Comparison of ENCODE assay signal across 25 cellular contexts in genomic region chr6:4264076-4264475, GRCh38.
"Had no signal": no experiment of that assay in that cellular context is flagged by ENCODE, and none has a peak within 500 bp of the region (broad histone marks: within the 10 kb centered on the region; RNA-seq: fewer than 3 reads in every experiment).

No MANE protein-coding gene starts in this region.

- H3K9me3 ChIP-seq: colonic mucosa, esophagus squamous epithelium, gastrocnemius medialis, heart left ventricle, lower lobe of right lung, mucosa of descending colon, neutrophil, right lobe of liver, suprapubic skin, vagina had no signal

- DNase-seq: colonic mucosa; dermis blood vessel endothelial cell; effector memory CD4-positive, alpha-beta T cell; erythroblast; esophagus squamous epithelium; gastrocnemius medialis; heart left ventricle; immature natural killer cell; left ventricle myocardium superior; lower lobe of right lung; mucosa of descending colon; naive B cell; right lobe of liver; small intestine; stimulated activated CD4-positive, alpha-beta T cell treated with anti-CD3 and anti-CD28 coated beads, Interleukin-15, amount 100 ng/mL, for 24 hours; stimulated activated CD4-positive, alpha-beta T cell treated with anti-CD3 and anti-CD28 coated beads, Interleukin-4, amount 100 ng/mL, for 1 hour; stimulated activated CD8-positive, alpha-beta memory T cell treated with anti-CD3 and anti-CD28 coated beads, Interleukin-4, amount 100 ng/mL, for 48 hours; stimulated activated naive CD4-positive, alpha-beta T cell; stimulated activated naive CD8-positive, alpha-beta T cell treated with anti-CD3 and anti-CD28 coated beads, Interleukin-15, amount 100 ng/mL, for 72 hours had no signal

- H3K9ac ChIP-seq: parathyroid adenoma had no signal

- H3K27ac ChIP-seq: colonic mucosa, esophagus squamous epithelium, gastrocnemius medialis, heart left ventricle, hepatocyte, lower lobe of right lung, neutrophil, parathyroid adenoma, right lobe of liver, suprapubic skin, vagina had no signal

- H3K36me3 ChIP-seq: colonic mucosa, esophagus squamous epithelium, gastrocnemius medialis, heart left ventricle, lower lobe of right lung, neutrophil, right lobe of liver, suprapubic skin, vagina had no signal

- H3K4me1 ChIP-seq: colonic mucosa, gastrocnemius medialis, heart left ventricle, lower lobe of right lung, parathyroid adenoma, right lobe of liver, vagina had no signal

- H2AFZ ChIP-seq: hepatocyte, parathyroid adenoma had no signal

- H3K4me3 ChIP-seq: colonic mucosa, esophagus squamous epithelium, gastrocnemius medialis, heart left ventricle, hepatocyte, lower lobe of right lung, mucosa of descending colon, right lobe of liver, suprapubic skin, vagina had no signal

- H3K27me3 ChIP-seq: colonic mucosa, esophagus squamous epithelium, gastrocnemius medialis, heart left ventricle, hepatocyte, neutrophil, right lobe of liver, suprapubic skin, vagina had no signal

- H3K4me2 ChIP-seq: hepatocyte had no signal

- ATAC-seq: gastrocnemius medialis; heart left ventricle; left ventricle myocardium superior; lower lobe of right lung; mucosa of descending colon; natural killer cell treated with Interleukin-12 subunit alpha and Interleukin-12 subunit beta and Interleukin-15 and Interleukin-18, amount 100 ng/mL, for 72 hours; right lobe of liver; stimulated activated naive CD8-positive, alpha-beta T cell treated with anti-CD3 and anti-CD28 coated beads, Interleukin-15, amount 100 ng/mL, for 72 hours had no signal
